21 cellular contexts compared by ENCODE assay signal in the genomic region with DNA sequence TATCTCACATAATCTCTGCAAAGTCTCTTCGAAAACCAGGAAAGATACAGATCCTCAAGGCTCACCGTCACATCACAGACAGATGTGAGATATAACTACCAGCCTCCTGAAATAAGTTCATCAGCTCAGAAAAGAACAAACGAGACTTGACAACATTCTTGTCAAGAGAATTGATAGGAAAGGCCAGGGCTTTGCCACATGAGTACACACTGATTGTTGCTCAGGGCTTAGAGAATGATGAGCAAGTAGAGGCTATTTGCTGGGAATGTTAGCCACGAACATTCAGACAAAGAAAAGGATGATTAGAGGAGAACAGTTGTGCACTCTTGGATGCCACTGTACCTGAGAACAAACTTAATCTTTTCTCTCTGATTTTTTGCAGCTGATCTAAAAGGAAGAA.
"Had no signal": no experiment of that assay in that cellular context is flagged by ENCODE, and none has a peak within 500 bp of the region (broad histone marks: within the 10 kb centered on the region; RNA-seq: fewer than 3 reads in every experiment).

No MANE protein-coding gene starts in this region.

- H3K27me3 ChIP-seq: SJSA1 had no signal

- H3K4me1 ChIP-seq: SJSA1 had no signal

- DNase-seq: IMR-90, Karpas-422, KG1, MM.1S, NCI-H1092 treated with DMSO at 0.1 percent for 48 hours, NCI-H1436, NCI-H187, NCI-H2029, NCI-H2081 treated with DMSO at 0.1 percent for 48 hours, NCI-H2171, NCI-H345, NCI-H446 treated with DMSO at 0.1 percent for 48 hours, NCI-H510A treated with DMSO at 0.1 percent for 48 hours, NCI-H526, Right ventricle myocardium superior, RPMI8226, SIG-M5 had no signal

- FAIRE-seq: HepG2, RCC 7860 had no signal

- H3K4me3 ChIP-seq: SJSA1, SK-N-MC had no signal

- H3K36me3 ChIP-seq: SJSA1 had no signal

- H3K9me3 ChIP-seq: SJSA1 had no signal

- H3K27ac ChIP-seq: SJSA1, SK-N-MC had no signal
